Comparison of ENCODE assay signal across 1 cellular context in genomic region chr1:62436039-62436465, GRCh38.
TF ChIP-seq lines count a peak whose summit lies in the region.

No MANE protein-coding gene starts in this region.

TF ChIP-seq in HepG2, 621 proteins besides CTCF, POLR2A, EP300 and RAD21 (continued from another document and continues in another):
- peak; percentile 58; the same call in 1 of the 2 replicates for TF ChIP-seq THAP9 (CRISPR knock-in tag; IDR thresholded peaks at IDR 0.05; ENCODE audit: borderline replicate concordance)
- TF ChIP-seq ZNF256 (CRISPR knock-in tag; conservative IDR thresholded peaks at IDR 0.05): 0 out of 2 replicates have a peak, but pooled peaks have one; percentile 14
- peak; percentile 93 for TF ChIP-seq POLR2AphosphoS5 (IDR thresholded peaks at IDR 0.05; ENCODE audit: low read depth, low read length)
- no peak for TF ChIP-seq ZNF614 (CRISPR knock-in tag; IDR thresholded peaks at IDR 0.05; ENCODE audit: borderline replicate concordance)
- no peak for TF ChIP-seq ZNF530 (CRISPR knock-in tag; IDR thresholded peaks at IDR 0.05; ENCODE audit: low read depth)
- TF ChIP-seq, protein P1, sequence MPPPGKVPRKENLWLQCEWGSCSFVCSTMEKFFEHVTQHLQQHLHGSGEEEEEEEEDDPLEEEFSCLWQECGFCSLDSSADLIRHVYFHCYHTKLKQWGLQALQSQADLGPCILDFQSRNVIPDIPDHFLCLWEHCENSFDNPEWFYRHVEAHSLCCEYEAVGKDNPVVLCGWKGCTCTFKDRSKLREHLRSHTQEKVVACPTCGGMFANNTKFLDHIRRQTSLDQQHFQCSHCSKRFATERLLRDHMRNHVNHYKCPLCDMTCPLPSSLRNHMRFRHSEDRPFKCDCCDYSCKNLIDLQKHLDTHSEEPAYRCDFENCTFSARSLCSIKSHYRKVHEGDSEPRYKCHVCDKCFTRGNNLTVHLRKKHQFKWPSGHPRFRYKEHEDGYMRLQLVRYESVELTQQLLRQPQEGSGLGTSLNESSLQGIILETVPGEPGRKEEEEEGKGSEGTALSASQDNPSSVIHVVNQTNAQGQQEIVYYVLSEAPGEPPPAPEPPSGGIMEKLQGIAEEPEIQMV (CRISPR knock-in tag; IDR thresholded peaks at IDR 0.05; ENCODE audit: low read depth): no peak
- peak; percentile 55 for TF ChIP-seq NKX3-1 (CRISPR knock-in tag; IDR thresholded peaks at IDR 0.05)
- peak; percentile 10; the same call in 1 of the 2 replicates for TF ChIP-seq ZC3H13 (CRISPR knock-in tag; IDR thresholded peaks at IDR 0.05)
- no peak for TF ChIP-seq ZNF75D (CRISPR knock-in tag; IDR thresholded peaks at IDR 0.05; ENCODE audit: borderline replicate concordance)
- no peak for TF ChIP-seq HMG20A (CRISPR knock-in tag; IDR thresholded peaks at IDR 0.05; ENCODE audit: borderline replicate concordance)
- 0 out of 2 replicates have a peak, but pooled peaks have one; percentile 42 for TF ChIP-seq FOXJ3 (CRISPR knock-in tag; IDR thresholded peaks at IDR 0.05; ENCODE audit: borderline replicate concordance)
- no peak for TF ChIP-seq CREM (IDR thresholded peaks at IDR 0.05)
- no peak for TF ChIP-seq CREM (CRISPR knock-in tag; IDR thresholded peaks at IDR 0.05)
- peak; percentile 59; the same call in 1 of the 2 replicates for TF ChIP-seq ZNF766 (CRISPR knock-in tag; IDR thresholded peaks at IDR 0.05; ENCODE audit: borderline replicate concordance)
- no peak for TF ChIP-seq RERE (CRISPR knock-in tag; IDR thresholded peaks at IDR 0.05; ENCODE audit: low read depth)
- TF ChIP-seq RARG (CRISPR knock-in tag; IDR thresholded peaks at IDR 0.05; ENCODE audit: low read depth): no peak
- no peak for TF ChIP-seq SOX6 (IDR thresholded peaks at IDR 0.05)
- no peak for TF ChIP-seq SOX6 (CRISPR knock-in tag; IDR thresholded peaks at IDR 0.05)
- TF ChIP-seq ZNF562 (CRISPR knock-in tag; IDR thresholded peaks at IDR 0.05; ENCODE audit: borderline replicate concordance): no peak
- no peak; the same call in 1 of the 2 replicates for TF ChIP-seq HDAC2 (CRISPR knock-in tag; IDR thresholded peaks at IDR 0.05)
- no peak; the same call in 1 of the 2 replicates for TF ChIP-seq ZNF780A (CRISPR knock-in tag; IDR thresholded peaks at IDR 0.05)
- no peak; the same call in 1 of the 2 replicates for TF ChIP-seq ZMYM4 (CRISPR knock-in tag; IDR thresholded peaks at IDR 0.05)
- no peak for TF ChIP-seq ZNF484 (CRISPR knock-in tag; IDR thresholded peaks at IDR 0.05; ENCODE audit: borderline replicate concordance, low read depth)
- no peak for TF ChIP-seq PRMT3 (CRISPR knock-in tag; IDR thresholded peaks at IDR 0.05; ENCODE audit: borderline replicate concordance, low read depth)
- TF ChIP-seq ZNF12 (CRISPR knock-in tag; IDR thresholded peaks at IDR 0.05): peak; percentile 8; the same call in 1 of the 2 replicates
- no peak for TF ChIP-seq KLF11 (CRISPR knock-in tag; IDR thresholded peaks at IDR 0.05)
- no peak for TF ChIP-seq ATM (IDR thresholded peaks at IDR 0.05; ENCODE audit: borderline replicate concordance)
- TF ChIP-seq ZNF644 (CRISPR knock-in tag; IDR thresholded peaks at IDR 0.05; ENCODE audit: low read depth): no peak
- peak; percentile 90; the same call in 1 of the 2 replicates for TF ChIP-seq NFKB2 (CRISPR knock-in tag; IDR thresholded peaks at IDR 0.05; ENCODE audit: borderline replicate concordance)
- peak; percentile 17; the same call in 1 of the 2 replicates for TF ChIP-seq ZNF749 (CRISPR knock-in tag; IDR thresholded peaks at IDR 0.05; ENCODE audit: borderline replicate concordance)
- 0 out of 2 replicates have a peak, but pooled peaks have one; percentile 24 for TF ChIP-seq RXRA (CRISPR knock-in tag; IDR thresholded peaks at IDR 0.05)
- TF ChIP-seq ZNF280D (CRISPR knock-in tag; IDR thresholded peaks at IDR 0.05): no peak
- TF ChIP-seq ZNF570 (CRISPR knock-in tag; IDR thresholded peaks at IDR 0.05; ENCODE audit: borderline replicate concordance): no peak
- no peak for TF ChIP-seq ZFP36 (IDR thresholded peaks at IDR 0.05; ENCODE audit: borderline replicate concordance, low read depth, low read length, partially characterized antibody)
- no peak for TF ChIP-seq SIN3B (IDR thresholded peaks at IDR 0.05; ENCODE audit: low read length)
- TF ChIP-seq, protein P2, sequence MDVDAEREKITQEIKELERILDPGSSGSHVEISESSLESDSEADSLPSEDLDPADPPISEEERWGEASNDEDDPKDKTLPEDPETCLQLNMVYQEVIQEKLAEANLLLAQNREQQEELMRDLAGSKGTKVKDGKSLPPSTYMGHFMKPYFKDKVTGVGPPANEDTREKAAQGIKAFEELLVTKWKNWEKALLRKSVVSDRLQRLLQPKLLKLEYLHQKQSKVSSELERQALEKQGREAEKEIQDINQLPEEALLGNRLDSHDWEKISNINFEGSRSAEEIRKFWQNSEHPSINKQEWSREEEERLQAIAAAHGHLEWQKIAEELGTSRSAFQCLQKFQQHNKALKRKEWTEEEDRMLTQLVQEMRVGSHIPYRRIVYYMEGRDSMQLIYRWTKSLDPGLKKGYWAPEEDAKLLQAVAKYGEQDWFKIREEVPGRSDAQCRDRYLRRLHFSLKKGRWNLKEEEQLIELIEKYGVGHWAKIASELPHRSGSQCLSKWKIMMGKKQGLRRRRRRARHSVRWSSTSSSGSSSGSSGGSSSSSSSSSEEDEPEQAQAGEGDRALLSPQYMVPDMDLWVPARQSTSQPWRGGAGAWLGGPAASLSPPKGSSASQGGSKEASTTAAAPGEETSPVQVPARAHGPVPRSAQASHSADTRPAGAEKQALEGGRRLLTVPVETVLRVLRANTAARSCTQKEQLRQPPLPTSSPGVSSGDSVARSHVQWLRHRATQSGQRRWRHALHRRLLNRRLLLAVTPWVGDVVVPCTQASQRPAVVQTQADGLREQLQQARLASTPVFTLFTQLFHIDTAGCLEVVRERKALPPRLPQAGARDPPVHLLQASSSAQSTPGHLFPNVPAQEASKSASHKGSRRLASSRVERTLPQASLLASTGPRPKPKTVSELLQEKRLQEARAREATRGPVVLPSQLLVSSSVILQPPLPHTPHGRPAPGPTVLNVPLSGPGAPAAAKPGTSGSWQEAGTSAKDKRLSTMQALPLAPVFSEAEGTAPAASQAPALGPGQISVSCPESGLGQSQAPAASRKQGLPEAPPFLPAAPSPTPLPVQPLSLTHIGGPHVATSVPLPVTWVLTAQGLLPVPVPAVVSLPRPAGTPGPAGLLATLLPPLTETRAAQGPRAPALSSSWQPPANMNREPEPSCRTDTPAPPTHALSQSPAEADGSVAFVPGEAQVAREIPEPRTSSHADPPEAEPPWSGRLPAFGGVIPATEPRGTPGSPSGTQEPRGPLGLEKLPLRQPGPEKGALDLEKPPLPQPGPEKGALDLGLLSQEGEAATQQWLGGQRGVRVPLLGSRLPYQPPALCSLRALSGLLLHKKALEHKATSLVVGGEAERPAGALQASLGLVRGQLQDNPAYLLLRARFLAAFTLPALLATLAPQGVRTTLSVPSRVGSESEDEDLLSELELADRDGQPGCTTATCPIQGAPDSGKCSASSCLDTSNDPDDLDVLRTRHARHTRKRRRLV (CRISPR knock-in tag; IDR thresholded peaks at IDR 0.05): no peak
- TF ChIP-seq, protein P3, sequence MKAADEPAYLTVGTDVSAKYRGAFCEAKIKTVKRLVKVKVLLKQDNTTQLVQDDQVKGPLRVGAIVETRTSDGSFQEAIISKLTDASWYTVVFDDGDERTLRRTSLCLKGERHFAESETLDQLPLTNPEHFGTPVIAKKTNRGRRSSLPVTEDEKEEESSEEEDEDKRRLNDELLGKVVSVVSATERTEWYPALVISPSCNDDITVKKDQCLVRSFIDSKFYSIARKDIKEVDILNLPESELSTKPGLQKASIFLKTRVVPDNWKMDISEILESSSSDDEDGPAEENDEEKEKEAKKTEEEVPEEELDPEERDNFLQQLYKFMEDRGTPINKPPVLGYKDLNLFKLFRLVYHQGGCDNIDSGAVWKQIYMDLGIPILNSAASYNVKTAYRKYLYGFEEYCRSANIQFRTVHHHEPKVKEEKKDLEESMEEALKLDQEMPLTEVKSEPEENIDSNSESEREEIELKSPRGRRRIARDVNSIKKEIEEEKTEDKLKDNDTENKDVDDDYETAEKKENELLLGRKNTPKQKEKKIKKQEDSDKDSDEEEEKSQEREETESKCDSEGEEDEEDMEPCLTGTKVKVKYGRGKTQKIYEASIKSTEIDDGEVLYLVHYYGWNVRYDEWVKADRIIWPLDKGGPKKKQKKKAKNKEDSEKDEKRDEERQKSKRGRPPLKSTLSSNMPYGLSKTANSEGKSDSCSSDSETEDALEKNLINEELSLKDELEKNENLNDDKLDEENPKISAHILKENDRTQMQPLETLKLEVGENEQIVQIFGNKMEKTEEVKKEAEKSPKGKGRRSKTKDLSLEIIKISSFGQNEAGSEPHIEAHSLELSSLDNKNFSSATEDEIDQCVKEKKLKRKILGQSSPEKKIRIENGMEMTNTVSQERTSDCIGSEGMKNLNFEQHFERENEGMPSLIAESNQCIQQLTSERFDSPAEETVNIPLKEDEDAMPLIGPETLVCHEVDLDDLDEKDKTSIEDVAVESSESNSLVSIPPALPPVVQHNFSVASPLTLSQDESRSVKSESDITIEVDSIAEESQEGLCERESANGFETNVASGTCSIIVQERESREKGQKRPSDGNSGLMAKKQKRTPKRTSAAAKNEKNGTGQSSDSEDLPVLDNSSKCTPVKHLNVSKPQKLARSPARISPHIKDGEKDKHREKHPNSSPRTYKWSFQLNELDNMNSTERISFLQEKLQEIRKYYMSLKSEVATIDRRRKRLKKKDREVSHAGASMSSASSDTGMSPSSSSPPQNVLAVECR (CRISPR knock-in tag; IDR thresholded peaks at IDR 0.05; ENCODE audit: borderline replicate concordance): no peak; the same call in none of the 2 replicates
- TF ChIP-seq SNAPC2 (CRISPR knock-in tag; IDR thresholded peaks at IDR 0.05): no peak
- 0 out of 2 replicates have a peak, but pooled peaks have one; percentile 3 for TF ChIP-seq ZNF431 (CRISPR knock-in tag; IDR thresholded peaks at IDR 0.05; ENCODE audit: borderline replicate concordance, low read depth)
